Comparison of ENCODE assay signal across 13 cellular contexts in the genomic region with DNA sequence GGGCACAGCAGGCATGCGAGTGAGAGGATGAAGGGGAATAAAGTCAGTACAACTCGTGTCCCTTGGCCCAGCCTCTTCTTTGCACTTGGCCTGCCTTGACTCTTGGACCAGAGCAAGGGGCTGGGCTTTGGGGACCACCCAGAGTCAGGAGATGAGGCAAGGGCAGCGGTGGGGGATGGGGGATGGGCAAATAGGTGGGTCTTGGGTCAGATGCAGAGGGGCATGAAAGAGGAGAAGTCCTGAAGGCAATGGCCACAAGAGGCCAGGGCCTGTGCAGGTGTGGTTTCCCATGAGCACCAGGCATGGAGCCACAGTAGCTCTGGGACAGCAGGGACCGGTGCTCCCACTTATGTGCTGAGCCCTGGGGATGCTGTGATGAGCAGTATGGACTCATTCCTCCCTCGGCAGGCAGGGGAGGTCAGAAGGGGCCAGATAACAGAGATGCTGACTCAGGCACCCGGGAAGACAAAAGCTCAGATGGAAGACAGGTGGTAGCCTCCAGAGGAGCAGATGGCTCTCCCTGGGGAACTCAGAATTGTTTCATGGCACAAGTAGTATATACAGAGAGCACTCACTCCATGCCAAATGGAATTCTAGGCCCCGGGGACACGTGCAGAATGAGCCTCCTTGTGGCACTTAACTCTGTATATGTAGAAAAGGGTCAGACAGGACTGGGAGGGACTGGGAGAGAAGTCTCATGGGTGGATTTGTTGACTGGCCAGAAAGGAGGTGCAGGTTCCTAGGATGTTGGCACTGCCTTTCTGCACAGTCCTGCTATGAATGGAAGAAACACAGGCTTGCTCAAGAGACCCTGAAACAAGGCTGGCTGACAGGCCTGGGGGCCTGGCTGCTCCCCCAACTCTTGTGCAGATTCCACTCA. TPM values are rescaled to one million over a fixed set of nuclear protein-coding genes. Genes with fewer than 3 reads are reported as not detected.
DNase-seq lines count a peak whose midpoint lies in the region; ATAC-seq, FAIRE-seq and TF ChIP-seq lines count a peak whose summit lies in the region.
"Had no signal": no experiment of that assay in that cellular context is flagged by ENCODE, and none has a peak within 500 bp of the region (broad histone marks: within the 10 kb centered on the region; RNA-seq: fewer than 3 reads in every experiment).

No MANE protein-coding gene starts in this region.

- H3K4me2 ChIP-seq in A549 = no peak overlapping the region

- H3K27me3 Mint-ChIP-seq in activated CD4-positive, alpha-beta T cell treated with anti-CD3 and anti-CD28 coated beads, Interleukin-2, amount 10 ng/mL, durations not matched to agents 24 days and 14 days = peaks cover 4% of the 10 kb centered on the region
- H3K27me3 Mint-ChIP-seq: activated naive CD4-positive, alpha-beta T cell treated with anti-CD3 and anti-CD28 coated beads, Interleukin-2, amount 50 U/mL, for 24 hours had no signal

- WGBS in A549 (ENCODE audit: missing lambda C conversion rate) = 34% methylated on average over 3 of the region's 8 CpGs

- H3K4me1 ChIP-seq in A549 (no peaks in the 10 kb centered on the region), HEK293 (ENCODE audit: control insufficient read depth, insufficient read depth, low read length) (no peaks in the 10 kb centered on the region), SJCRH30 (peaks cover 24% of the 10 kb centered on the region)

- H3K27ac ChIP-seq in A549 (no peak overlapping the region), HEK293 (ENCODE audit: extremely low read depth, low read depth, low read length) (no peak overlapping the region), SJCRH30 (no peak overlapping the region; the same call in 1 of the 2 replicates)
- H3K27ac ChIP-seq: VCaP had no signal

- peak in 1 of 2 experiments; percentile 15; a peak in 2 of 6 replicates for ATAC-seq in A549
- peak; percentile 1 to 12 for ATAC-seq in left cardiac atrium

- peaks cover 0 to 7% of the 10 kb centered on the region in 2 experiments; a peak in 1 of 3 replicates for H3K36me3 ChIP-seq in HEK293 (ENCODE audit: control insufficient read depth in 2 of 2, insufficient read depth in 1 of 2, low read length in 2 of 2)
- H3K36me3 ChIP-seq in SJCRH30 = no peaks in the 10 kb centered on the region

- TF ChIP-seq POLR2A in A549 (IDR thresholded peaks at IDR 0.05; ENCODE audit: low read length) (no peak), erythroblast (IDR thresholded peaks at IDR 0.05; ENCODE audit: low read length) (no peak)

- no peaks in the 10 kb centered on the region for H3K9me3 ChIP-seq in A549
- no peaks in the 10 kb centered on the region for H3K9me3 ChIP-seq in HEK293 (ENCODE audit: control insufficient read depth, insufficient read depth, low read depth, low read length)
- no peaks in the 10 kb centered on the region for H3K9me3 ChIP-seq in SJCRH30 (replicated peaks)

- POLR2A ChIA-PET in A549 (lab: Yijun Ruan, JAX) (no interaction called here), HEK293 (lab: Yijun Ruan, JAX) (no interaction called here)

- CTCF ChIA-PET in A549 (lab: Yijun Ruan, JAX) = no interaction called here
- CTCF ChIA-PET in HEK293 (lab: Yijun Ruan, JAX) = interaction anchor here (0.7 kb wide), 1 partner anchor 43 kb away, joined by 3 read pairs; no protein-coding TSS in a partner anchor

- FAIRE-seq in A549 (lab: Jason Lieb, UNC) = no peak

- H3K9me3 Mint-ChIP-seq in activated CD4-positive, alpha-beta T cell treated with anti-CD3 and anti-CD28 coated beads, Interleukin-2, amount 10 ng/mL, durations not matched to agents 24 days and 14 days = peaks cover 4% of the 10 kb centered on the region
- H3K9me3 Mint-ChIP-seq: activated naive CD4-positive, alpha-beta T cell treated with anti-CD3 and anti-CD28 coated beads, Interleukin-2, amount 50 U/mL, for 24 hours; IgD-negative memory B cell; nephron had no signal

- TF ChIP-seq EP300 in A549 (IDR thresholded peaks at IDR 0.05) = no peak

- TF ChIP-seq CTCF in A549 (IDR thresholded peaks at IDR 0.05) (no peak), HEK293 (tag by site-specific recombination; IDR thresholded peaks at IDR 0.05) (no peak)

- H3K36me3 Mint-ChIP-seq in activated CD4-positive, alpha-beta T cell treated with anti-CD3 and anti-CD28 coated beads, Interleukin-2, amount 10 ng/mL, durations not matched to agents 24 days and 14 days (ENCODE audit: low read depth) = no peaks in the 10 kb centered on the region
- H3K36me3 Mint-ChIP-seq: activated naive CD4-positive, alpha-beta T cell treated with anti-CD3 and anti-CD28 coated beads, Interleukin-2, amount 50 U/mL, for 24 hours; IgD-negative memory B cell had no signal

- DNase-seq in A549 (ENCODE audit: low read depth in 1 of 2, low spot score in 1 of 2) = no peak
- peak; percentile 76 to 81 for DNase-seq in SJCRH30
- no peak for DNase-seq in left cardiac atrium
- no peak for DNase-seq in activated CD4-positive, alpha-beta T cell treated with anti-CD3 and anti-CD28 coated beads, Interleukin-2, amount 10 ng/mL, durations not matched to agents 24 days and 14 days
- DNase-seq in erythroblast (lab: John Stamatoyannopoulos, UW) = no peak
- no peak for DNase-seq in NCI-H128 (lab: John Stamatoyannopoulos, UW; ENCODE audit: unreplicated experiment)
- no peak for DNase-seq in NK-92 treated with Interleukin-12 subunit alpha and Interleukin-12 subunit beta, amount 100 ng/mL, for 24 hours (lab: John Stamatoyannopoulos, UW)
- DNase-seq: effector memory CD4-positive, alpha-beta T cell had no signal

- intact Hi-C loops in left cardiac atrium (cut with DNase I) = no loop called here
- intact Hi-C loops in activated CD4-positive, alpha-beta T cell treated with anti-CD3 and anti-CD28 coated beads, Interleukin-2, amount 10 ng/mL, durations not matched to agents 24 days and 14 days (cut with micrococcal nuclease) = no loop called here

- H3K27ac Mint-ChIP-seq in activated CD4-positive, alpha-beta T cell treated with anti-CD3 and anti-CD28 coated beads, Interleukin-2, amount 10 ng/mL, durations not matched to agents 24 days and 14 days = no peak overlapping the region
- H3K27ac Mint-ChIP-seq: activated naive CD4-positive, alpha-beta T cell treated with anti-CD3 and anti-CD28 coated beads, Interleukin-2, amount 50 U/mL, for 24 hours; IgD-negative memory B cell; nephron had no signal

- no peak for TF ChIP-seq RAD21 in A549 (conservative IDR thresholded peaks at IDR 0.05 in 1 of 2, IDR thresholded peaks at IDR 0.05 in 1 of 2)

- H3K27me3 ChIP-seq in SJCRH30 = no peaks in the 10 kb centered on the region

- H3K4me3 ChIP-seq in A549 = no peak overlapping the region
- no peak overlapping the region for H3K4me3 ChIP-seq in HEK293 (ENCODE audit: low read depth, low read length)
- H3K4me3 ChIP-seq in SJCRH30 = no peak overlapping the region

- no peaks in the 10 kb centered on the region for H3K4me1 Mint-ChIP-seq in activated CD4-positive, alpha-beta T cell treated with anti-CD3 and anti-CD28 coated beads, Interleukin-2, amount 10 ng/mL, durations not matched to agents 24 days and 14 days
- H3K4me1 Mint-ChIP-seq: activated naive CD4-positive, alpha-beta T cell treated with anti-CD3 and anti-CD28 coated beads, Interleukin-2, amount 50 U/mL, for 24 hours had no signal

- no peak overlapping the region for H3K4me3 Mint-ChIP-seq in activated CD4-positive, alpha-beta T cell treated with anti-CD3 and anti-CD28 coated beads, Interleukin-2, amount 10 ng/mL, durations not matched to agents 24 days and 14 days
- H3K4me3 Mint-ChIP-seq: activated naive CD4-positive, alpha-beta T cell treated with anti-CD3 and anti-CD28 coated beads, Interleukin-2, amount 50 U/mL, for 24 hours; nephron had no signal

TF ChIP-seq in HEK293, 187 proteins besides CTCF, POLR2A, EP300 and RAD21 (continues in another document):
- TF ChIP-seq, protein P1, sequence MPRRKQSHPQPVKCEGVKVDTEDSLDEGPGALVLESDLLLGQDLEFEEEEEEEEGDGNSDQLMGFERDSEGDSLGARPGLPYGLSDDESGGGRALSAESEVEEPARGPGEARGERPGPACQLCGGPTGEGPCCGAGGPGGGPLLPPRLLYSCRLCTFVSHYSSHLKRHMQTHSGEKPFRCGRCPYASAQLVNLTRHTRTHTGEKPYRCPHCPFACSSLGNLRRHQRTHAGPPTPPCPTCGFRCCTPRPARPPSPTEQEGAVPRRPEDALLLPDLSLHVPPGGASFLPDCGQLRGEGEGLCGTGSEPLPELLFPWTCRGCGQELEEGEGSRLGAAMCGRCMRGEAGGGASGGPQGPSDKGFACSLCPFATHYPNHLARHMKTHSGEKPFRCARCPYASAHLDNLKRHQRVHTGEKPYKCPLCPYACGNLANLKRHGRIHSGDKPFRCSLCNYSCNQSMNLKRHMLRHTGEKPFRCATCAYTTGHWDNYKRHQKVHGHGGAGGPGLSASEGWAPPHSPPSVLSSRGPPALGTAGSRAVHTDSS (tag by site-specific recombination; IDR thresholded peaks at IDR 0.05) = no peak

RNA-seq across cellular contexts. Expression of a gene that starts 14.3 kb away (rescaled TPM):
- 2.5 and 3.0 TPM in 2 replicates for polyA plus RNA-seq in A549 (2011; rRNA removed)
- polyA plus RNA-seq in A549 (2012; cell fraction: cytosol; rRNA removed) = 3.8 and 5.1 TPM in 2 replicates
- 9.6 and 12.8 TPM in 2 replicates for polyA plus RNA-seq in A549 (2012; cell fraction: nucleus; rRNA removed)
- 5.2 to 7.1 TPM (median 6.8 TPM) in 3 replicates for polyA plus RNA-seq in A549 (2017; fragmentation: RNase III; extraction: RNeasy Plus Mini Kit Qiagen cat#74134 plus additional on column Dnase treatment)
- 6.3 and 8.0 TPM in 2 replicates for polyA minus RNA-seq in A549 (2011; rRNA and poly(A)+ RNA removed)
- 3.5 and 4.0 TPM in 2 replicates for total RNA-seq in SJCRH30 (2014; rRNA removed; shearing (Covaris generic))
- 100 to 1,000 TPM in 1 of 2 donors, 10 to 100 TPM in 1; 68.5 to 108 TPM for total RNA-seq in left cardiac atrium
- total RNA-seq in activated CD4-positive, alpha-beta T cell treated with anti-CD3 and anti-CD28 coated beads, Interleukin-2, amount 10 ng/mL, durations not matched to agents 24 days and 14 days = 1.0 and 1.1 TPM in 2 replicates

RNA-seq across cellular contexts. Expression of a gene that starts 17.6 kb away (rescaled TPM):
- polyA plus RNA-seq in A549 (2011; rRNA removed) = not detected in 2 replicates
- polyA plus RNA-seq in A549 (2012; cell fraction: cytosol; rRNA removed) = not detected in 2 replicates
- polyA plus RNA-seq in A549 (2012; cell fraction: nucleus; rRNA removed) = not detected in 2 replicates
- polyA plus RNA-seq in A549 (2017; fragmentation: RNase III; extraction: RNeasy Plus Mini Kit Qiagen cat#74134 plus additional on column Dnase treatment) = not detected in 3 replicates
- not detected in 2 replicates for polyA minus RNA-seq in A549 (2011; rRNA and poly(A)+ RNA removed)
- 0.59 and 0.71 TPM in 2 replicates for total RNA-seq in SJCRH30 (2014; rRNA removed; shearing (Covaris generic))
- total RNA-seq in left cardiac atrium = under 1 TPM in 1 of 2 donors, not detected in 1; 0.86 TPM
- not detected in 2 replicates for total RNA-seq in activated CD4-positive, alpha-beta T cell treated with anti-CD3 and anti-CD28 coated beads, Interleukin-2, amount 10 ng/mL, durations not matched to agents 24 days and 14 days
- polyA plus RNA-seq: IgD-negative memory B cell had no signal

RNA-seq across cellular contexts. Expression of a gene that starts 34.8 kb away (rescaled TPM):
- not detected in 2 replicates for polyA plus RNA-seq in A549 (2011; rRNA removed)
- polyA plus RNA-seq in A549 (2012; cell fraction: cytosol; rRNA removed) = not detected in 2 replicates
- 0.11 and 0.17 TPM in 2 replicates for polyA plus RNA-seq in A549 (2012; cell fraction: nucleus; rRNA removed)
- not detected in 3 replicates for polyA plus RNA-seq in A549 (2017; fragmentation: RNase III; extraction: RNeasy Plus Mini Kit Qiagen cat#74134 plus additional on column Dnase treatment)
- polyA minus RNA-seq in A549 (2011; rRNA and poly(A)+ RNA removed) = not detected in 2 replicates
- not detected in 2 replicates for total RNA-seq in SJCRH30 (2014; rRNA removed; shearing (Covaris generic))
- 100 to 1,000 TPM; 431 to 706 TPM for total RNA-seq in left cardiac atrium
- not detected in 2 replicates for total RNA-seq in activated CD4-positive, alpha-beta T cell treated with anti-CD3 and anti-CD28 coated beads, Interleukin-2, amount 10 ng/mL, durations not matched to agents 24 days and 14 days
- polyA plus RNA-seq: IgD-negative memory B cell had no signal

Comparison
In these comparisons a context has a peak if more than half of its experiments do, and no peak if none do; other contexts are left out.
1. DNase-seq: peak in SJCRH30 (2 of 2); none in A549 (0 of 2), left cardiac atrium (single experiment), activated CD4-positive, alpha-beta T cell treated with anti-CD3 and anti-CD28 coated beads, Interleukin-2, amount 10 ng/mL, durations not matched to agents 24 days and 14 days (single experiment), erythroblast (0 of 2), NCI-H128 (single experiment) and NK-92 treated with Interleukin-12 subunit alpha and Interleukin-12 subunit beta, amount 100 ng/mL, for 24 hours (single experiment).
2. RNA of a gene that starts 14.3 kb away (total RNA-seq): 68.5 to 108 TPM in left cardiac atrium; 3.5 to 4.0 TPM in SJCRH30 and 1.0 to 1.1 TPM in activated CD4-positive, alpha-beta T cell treated with anti-CD3 and anti-CD28 coated beads, Interleukin-2, amount 10 ng/mL, durations not matched to agents 24 days and 14 days; every median in the first group is over 10 times any median in the second.
3. RNA of a gene that starts 34.8 kb away (total RNA-seq): 431 to 706 TPM in left cardiac atrium; not detected in SJCRH30 and not detected in activated CD4-positive, alpha-beta T cell treated with anti-CD3 and anti-CD28 coated beads, Interleukin-2, amount 10 ng/mL, durations not matched to agents 24 days and 14 days; every median in the first group is over 100 times any median in the second.